Comparison of ENCODE assay signal across 1 cellular context in the genomic region with DNA sequence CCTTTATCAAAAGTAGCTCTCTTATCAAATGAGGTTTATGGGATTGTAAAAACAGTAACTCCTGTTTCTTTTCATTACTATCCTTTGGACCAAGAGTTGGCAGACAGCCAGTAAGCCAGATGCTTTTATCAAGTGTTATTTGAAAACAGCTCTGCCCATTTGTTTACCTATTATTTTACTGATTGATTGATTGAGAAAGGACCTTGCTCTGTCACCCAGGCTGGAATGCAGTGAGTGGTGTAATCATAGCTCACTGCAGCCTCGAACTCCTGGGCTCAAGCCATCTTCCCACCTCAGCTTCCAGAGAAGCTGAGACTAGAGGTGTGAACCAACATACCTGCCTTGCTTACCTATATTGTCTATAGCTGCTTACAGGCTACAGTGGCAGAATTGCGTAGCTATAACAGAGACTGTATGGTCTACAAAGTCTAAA.
TF ChIP-seq lines count a peak whose summit lies in the region.

No MANE protein-coding gene starts in this region.

TF ChIP-seq in WTC11, 78 proteins besides CTCF, POLR2A, EP300 and RAD21 (continued from another document):
- TF ChIP-seq, protein P1, sequence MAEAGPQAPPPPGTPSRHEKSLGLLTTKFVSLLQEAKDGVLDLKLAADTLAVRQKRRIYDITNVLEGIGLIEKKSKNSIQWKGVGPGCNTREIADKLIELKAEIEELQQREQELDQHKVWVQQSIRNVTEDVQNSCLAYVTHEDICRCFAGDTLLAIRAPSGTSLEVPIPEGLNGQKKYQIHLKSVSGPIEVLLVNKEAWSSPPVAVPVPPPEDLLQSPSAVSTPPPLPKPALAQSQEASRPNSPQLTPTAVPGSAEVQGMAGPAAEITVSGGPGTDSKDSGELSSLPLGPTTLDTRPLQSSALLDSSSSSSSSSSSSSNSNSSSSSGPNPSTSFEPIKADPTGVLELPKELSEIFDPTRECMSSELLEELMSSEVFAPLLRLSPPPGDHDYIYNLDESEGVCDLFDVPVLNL (CRISPR knock-in tag; IDR thresholded peaks at IDR 0.05; ENCODE audit: borderline replicate concordance, low read depth): no peak
- TF ChIP-seq FOXJ3 (CRISPR knock-in tag; IDR thresholded peaks at IDR 0.05; ENCODE audit: borderline replicate concordance): no peak
- TF ChIP-seq MYBL2 (CRISPR knock-in tag; IDR thresholded peaks at IDR 0.05): no peak
- TF ChIP-seq, protein P2, sequence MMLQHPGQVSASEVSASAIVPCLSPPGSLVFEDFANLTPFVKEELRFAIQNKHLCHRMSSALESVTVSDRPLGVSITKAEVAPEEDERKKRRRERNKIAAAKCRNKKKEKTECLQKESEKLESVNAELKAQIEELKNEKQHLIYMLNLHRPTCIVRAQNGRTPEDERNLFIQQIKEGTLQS (CRISPR knock-in tag; conservative IDR thresholded peaks at IDR 0.05): no peak
- TF ChIP-seq ZNF121 (CRISPR knock-in tag; IDR thresholded peaks at IDR 0.05): no peak
- TF ChIP-seq, protein P3, sequence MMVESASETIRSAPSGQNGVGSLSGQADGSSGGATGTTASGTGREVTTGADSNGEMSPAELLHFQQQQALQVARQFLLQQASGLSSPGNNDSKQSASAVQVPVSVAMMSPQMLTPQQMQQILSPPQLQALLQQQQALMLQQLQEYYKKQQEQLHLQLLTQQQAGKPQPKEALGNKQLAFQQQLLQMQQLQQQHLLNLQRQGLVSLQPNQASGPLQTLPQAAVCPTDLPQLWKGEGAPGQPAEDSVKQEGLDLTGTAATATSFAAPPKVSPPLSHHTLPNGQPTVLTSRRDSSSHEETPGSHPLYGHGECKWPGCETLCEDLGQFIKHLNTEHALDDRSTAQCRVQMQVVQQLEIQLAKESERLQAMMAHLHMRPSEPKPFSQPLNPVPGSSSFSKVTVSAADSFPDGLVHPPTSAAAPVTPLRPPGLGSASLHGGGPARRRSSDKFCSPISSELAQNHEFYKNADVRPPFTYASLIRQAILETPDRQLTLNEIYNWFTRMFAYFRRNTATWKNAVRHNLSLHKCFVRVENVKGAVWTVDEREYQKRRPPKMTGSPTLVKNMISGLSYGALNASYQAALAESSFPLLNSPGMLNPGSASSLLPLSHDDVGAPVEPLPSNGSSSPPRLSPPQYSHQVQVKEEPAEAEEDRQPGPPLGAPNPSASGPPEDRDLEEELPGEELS (CRISPR knock-in tag; IDR thresholded peaks at IDR 0.05): no peak
- no peak for TF ChIP-seq ZBTB21 (CRISPR knock-in tag; IDR thresholded peaks at IDR 0.05; ENCODE audit: borderline replicate concordance)
- no peak for TF ChIP-seq SOX15 (CRISPR knock-in tag; IDR thresholded peaks at IDR 0.05)
- TF ChIP-seq GTF2I (CRISPR knock-in tag; conservative IDR thresholded peaks at IDR 0.05): no peak
- no peak for TF ChIP-seq ZNF317 (CRISPR knock-in tag; IDR thresholded peaks at IDR 0.05; ENCODE audit: borderline replicate concordance, low read depth)
- TF ChIP-seq ZNF138 (CRISPR knock-in tag; conservative IDR thresholded peaks at IDR 0.05): no peak
- TF ChIP-seq, protein P4, sequence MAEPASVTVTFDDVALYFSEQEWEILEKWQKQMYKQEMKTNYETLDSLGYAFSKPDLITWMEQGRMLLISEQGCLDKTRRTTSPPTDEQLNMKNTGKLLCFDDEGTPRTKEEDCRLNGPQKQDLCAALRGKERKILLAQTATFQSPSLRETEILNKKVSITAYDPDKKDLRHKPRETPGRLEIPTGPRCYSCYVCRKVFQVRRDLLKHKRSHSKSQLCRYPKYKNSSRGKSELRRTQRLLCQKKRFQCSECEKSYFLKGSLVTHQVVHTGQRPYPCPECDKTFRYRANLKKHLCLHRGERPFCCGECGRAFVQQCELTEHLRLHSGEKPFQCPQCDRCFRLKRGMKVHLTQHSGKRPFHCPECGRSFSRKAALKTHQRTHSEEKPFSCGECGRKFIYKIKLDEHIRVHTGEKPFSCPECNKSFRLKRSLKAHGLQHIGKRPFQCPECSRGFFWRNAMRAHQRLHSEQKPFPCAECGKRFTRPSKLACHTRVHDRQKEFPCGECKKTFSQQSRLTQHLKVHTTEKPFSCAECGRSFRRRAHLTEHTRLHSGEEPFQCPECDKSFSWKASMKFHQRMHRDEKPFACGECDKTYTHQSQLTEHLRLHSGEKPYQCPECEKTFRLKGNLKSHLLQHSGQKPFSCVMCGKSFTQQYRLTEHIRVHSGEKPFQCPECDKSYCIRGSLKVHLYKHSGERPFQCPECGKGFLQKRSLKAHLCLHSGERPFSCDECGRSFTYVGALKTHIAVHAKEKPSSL (CRISPR knock-in tag; conservative IDR thresholded peaks at IDR 0.05): no peak
- TF ChIP-seq RORB (CRISPR knock-in tag; IDR thresholded peaks at IDR 0.05): no peak
- TF ChIP-seq, protein P5, sequence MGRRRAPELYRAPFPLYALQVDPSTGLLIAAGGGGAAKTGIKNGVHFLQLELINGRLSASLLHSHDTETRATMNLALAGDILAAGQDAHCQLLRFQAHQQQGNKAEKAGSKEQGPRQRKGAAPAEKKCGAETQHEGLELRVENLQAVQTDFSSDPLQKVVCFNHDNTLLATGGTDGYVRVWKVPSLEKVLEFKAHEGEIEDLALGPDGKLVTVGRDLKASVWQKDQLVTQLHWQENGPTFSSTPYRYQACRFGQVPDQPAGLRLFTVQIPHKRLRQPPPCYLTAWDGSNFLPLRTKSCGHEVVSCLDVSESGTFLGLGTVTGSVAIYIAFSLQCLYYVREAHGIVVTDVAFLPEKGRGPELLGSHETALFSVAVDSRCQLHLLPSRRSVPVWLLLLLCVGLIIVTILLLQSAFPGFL (CRISPR knock-in tag; IDR thresholded peaks at IDR 0.05; ENCODE audit: borderline replicate concordance): no peak
